19 cellular contexts compared by ENCODE assay signal in the genomic region with DNA sequence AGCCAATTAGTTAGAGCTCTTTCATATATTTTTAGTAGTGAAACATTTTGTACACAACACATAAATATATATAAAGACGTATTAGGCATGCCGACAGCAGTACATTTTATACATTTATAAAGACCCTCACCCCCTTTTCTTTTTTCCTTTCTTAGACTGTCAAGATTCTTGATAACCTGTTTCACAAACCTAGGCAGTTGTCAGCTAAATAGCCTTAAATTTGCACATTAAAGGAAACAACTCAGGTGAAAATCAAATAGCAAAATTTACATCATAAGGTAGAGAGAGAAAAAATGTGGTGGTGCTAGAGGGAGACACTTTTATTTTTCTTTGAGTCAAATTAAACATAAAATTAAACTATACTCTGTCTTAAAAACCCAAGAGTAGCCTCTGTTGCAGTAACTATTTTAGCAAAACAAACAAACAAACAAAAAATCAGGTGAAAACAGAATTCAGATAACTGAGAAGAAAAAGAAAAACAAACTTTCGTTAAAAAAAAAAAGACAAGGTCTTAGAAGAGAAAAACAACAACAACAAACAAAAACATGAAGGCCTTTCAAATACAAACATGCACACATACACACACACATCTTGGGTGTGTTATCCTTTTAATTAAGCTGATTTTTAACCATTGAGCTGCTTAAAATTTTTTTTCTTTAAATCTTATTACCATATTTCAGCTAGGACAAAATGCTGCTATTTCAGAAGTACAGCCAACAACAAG. TPM values are rescaled to one million over a fixed set of nuclear protein-coding genes. Genes with fewer than 3 reads are reported as not detected.
DNase-seq lines count a peak whose midpoint lies in the region; ATAC-seq and TF ChIP-seq lines count a peak whose summit lies in the region.
"Had no signal": no experiment of that assay in that cellular context is flagged by ENCODE, and none has a peak within 500 bp of the region (broad histone marks: within the 10 kb centered on the region; RNA-seq: fewer than 3 reads in every experiment).

No MANE protein-coding gene starts in this region.

- H3K27ac Mint-ChIP-seq in GM23338 (peak overlapping the region; percentile 98), endodermal cell (peak overlapping the region; percentile 90)
- H3K27ac Mint-ChIP-seq: CD8-positive, alpha-beta memory T cell had no signal

- no peak overlapping the region for H4K5ac ChIP-seq in mesendoderm (ENCODE audit: low read length)

- 73 to 100% methylated on average over 1 to 3 of the region's 3 CpGs for WGBS in endodermal cell (ENCODE audit: insufficient coverage in 1 of 2, insufficient read length in 1 of 2), 2 experiments
- WGBS in mesendoderm (ENCODE audit: extremely low coverage, insufficient coverage, low lambda C conversion rate), result no CpG with 5 or more reads among the region's 3 CpGs

- H3K4me3 ChIP-seq in GM23338 (peak overlapping the region; percentile 24), HUES6 (ENCODE audit: low read depth, low read length) (peak overlapping the region; percentile 27), endodermal cell (ENCODE audit: low read length) (no peak overlapping the region), mesendoderm (ENCODE audit: low read length) (no peak overlapping the region), SJCRH30 (no peak overlapping the region)
- H3K4me3 ChIP-seq: BLaER1, GM23248, HAP-1 had no signal

- peak overlapping the region; percentile 50 for H3K9ac ChIP-seq in HUES6 (ENCODE audit: low read length)
- no peak overlapping the region for H3K9ac ChIP-seq in endodermal cell (ENCODE audit: extremely low read depth, low read length, poor library complexity, severe bottlenecking)
- H3K9ac ChIP-seq in mesendoderm (ENCODE audit: low read length), result no peak overlapping the region
- H3K9ac ChIP-seq: BLaER1, GM23248 had no signal

- H3K56ac ChIP-seq in mesendoderm (ENCODE audit: low read length), result peak overlapping the region; percentile 22

- H4K8ac ChIP-seq in mesendoderm (ENCODE audit: low read depth, low read length), result no peak overlapping the region

- DNase-seq in GM23338 (ENCODE audit: low spot score), result peak; percentile 49
- no peak for DNase-seq in endodermal cell
- no peak for DNase-seq in mesendoderm
- no peak for DNase-seq in SJCRH30
- no peak for DNase-seq in ACHN
- DNase-seq in HCEC 1CT, result no peak
- DNase-seq in KBM-7, result no peak
- DNase-seq: AML-193; Caco-2; CD8-positive, alpha-beta memory T cell; DND-41; GF-D8; GM23248; Karpas-422 had no signal

- H3K79me2 ChIP-seq in GM23338 (replicated peaks; ENCODE audit: insufficient read depth) (no peaks in the 10 kb centered on the region), mesendoderm (ENCODE audit: control insufficient read depth, insufficient read depth, low read length) (no peaks in the 10 kb centered on the region)

- peaks cover 7% of the 10 kb centered on the region for H3K27me3 Mint-ChIP-seq in GM23338 (ENCODE audit: insufficient read depth, low read depth, poor library complexity)
- no peaks in the 10 kb centered on the region for H3K27me3 Mint-ChIP-seq in endodermal cell (ENCODE audit: insufficient read depth)

- H3K36me3 Mint-ChIP-seq in GM23338 (ENCODE audit: low read depth), result no peaks in the 10 kb centered on the region
- no peaks in the 10 kb centered on the region for H3K36me3 Mint-ChIP-seq in endodermal cell (ENCODE audit: low read depth)
- H3K36me3 Mint-ChIP-seq: CD8-positive, alpha-beta memory T cell had no signal

- no peaks in the 10 kb centered on the region for H3K9me2 ChIP-seq in GM23338 (ENCODE audit: insufficient read depth)

- TF ChIP-seq CTCF in GM23338 (conservative IDR thresholded peaks at IDR 0.05; ENCODE audit: low read depth in 2 of 2) (no peak), endodermal cell (conservative IDR thresholded peaks at IDR 0.05) (no peak)

- H2AFZ ChIP-seq in GM23338, result no peak overlapping the region
- H2AFZ ChIP-seq: GM23248 had no signal

- no peak overlapping the region for H3K4ac ChIP-seq in mesendoderm (ENCODE audit: low read depth, low read length)

- H3K4me3 Mint-ChIP-seq in GM23338 (peak overlapping the region; percentile 73), endodermal cell (no peak overlapping the region)
- H3K4me3 Mint-ChIP-seq: CD8-positive, alpha-beta memory T cell had no signal

- H3K4me2 ChIP-seq in GM23338 (peak overlapping the region; percentile 58), mesendoderm (ENCODE audit: low read length) (no peak overlapping the region)
- H3K4me2 ChIP-seq: BLaER1 had no signal

- 0 out of 2 replicates have a peak, but pooled peaks cover 10% of the 10 kb centered on the region for H3F3A ChIP-seq in GM23338 (replicated peaks; ENCODE audit: low read depth)

- no peaks in the 10 kb centered on the region for H3K27me3 ChIP-seq in GM23338 (ENCODE audit: insufficient read depth)
- no peaks in the 10 kb centered on the region for H3K27me3 ChIP-seq in HUES6 (ENCODE audit: control insufficient read depth, insufficient read depth, low read length)
- no peaks in the 10 kb centered on the region for H3K27me3 ChIP-seq in endodermal cell (ENCODE audit: control insufficient read depth, insufficient read depth, low read length, poor library complexity, severe bottlenecking)
- no peaks in the 10 kb centered on the region for H3K27me3 ChIP-seq in mesendoderm (ENCODE audit: insufficient read depth, low read length, poor library complexity)
- peaks cover 25% of the 10 kb centered on the region for H3K27me3 ChIP-seq in SJCRH30
- H3K27me3 ChIP-seq: BLaER1 had no signal

- H2BK120ac ChIP-seq in mesendoderm (ENCODE audit: low read depth, low read length), result no peak overlapping the region

- no peak overlapping the region for H2AK5ac ChIP-seq in mesendoderm (ENCODE audit: low read length)

- peak overlapping the region; percentile 19 for H2BK15ac ChIP-seq in mesendoderm (replicated peaks; ENCODE audit: low read depth)

- peak; percentile 50 for ATAC-seq in GM23338

- H3K18ac ChIP-seq in mesendoderm (ENCODE audit: low read length), result no peak overlapping the region

- H2BK5ac ChIP-seq in mesendoderm (ENCODE audit: low read length), result no peak overlapping the region

- H3K36me3 ChIP-seq in GM23338 (ENCODE audit: insufficient read depth) (no peaks in the 10 kb centered on the region), HUES6 (ENCODE audit: control insufficient read depth, insufficient read depth, low read length) (no peaks in the 10 kb centered on the region), endodermal cell (ENCODE audit: control insufficient read depth, insufficient read depth, low read length) (no peaks in the 10 kb centered on the region), mesendoderm (ENCODE audit: control insufficient read depth, insufficient read depth, low read length) (no peaks in the 10 kb centered on the region), SJCRH30 (no peaks in the 10 kb centered on the region)
- H3K36me3 ChIP-seq: BLaER1, HAP-1 had no signal

- H3K79me1 ChIP-seq in mesendoderm (ENCODE audit: low read length), result no peaks in the 10 kb centered on the region

- H3K9me3 ChIP-seq in HUES6 (ENCODE audit: control insufficient read depth, insufficient read depth, low read depth, low read length) (no peaks in the 10 kb centered on the region), endodermal cell (ENCODE audit: control insufficient read depth, low read length) (no peaks in the 10 kb centered on the region), SJCRH30 (replicated peaks) (no peaks in the 10 kb centered on the region)
- H3K9me3 ChIP-seq: BLaER1, Caco-2, HAP-1 had no signal

- H3K4me1 ChIP-seq in GM23338 (ENCODE audit: insufficient read depth) (peaks cover 20% of the 10 kb centered on the region), HUES6 (ENCODE audit: control insufficient read depth, insufficient read depth, low read length) (peaks cover 23% of the 10 kb centered on the region), endodermal cell (ENCODE audit: control insufficient read depth, insufficient read depth, low read length) (no peaks in the 10 kb centered on the region), mesendoderm (ENCODE audit: control insufficient read depth, low read depth, low read length) (peaks cover 3% of the 10 kb centered on the region), SJCRH30 (no peaks in the 10 kb centered on the region)
- H3K4me1 ChIP-seq: BLaER1, Caco-2, HAP-1 had no signal

- in situ Hi-C loops in ACHN (cut with HindIII; ENCODE audit: low pct_ligation_motif_present, low pct_unique_long_range_greater_than_20kb, low sequenced_read_pairs), result no loop called here
- in situ Hi-C loops in KBM-7 (cut with MboI; ENCODE audit: low pct_unique_long_range_greater_than_20kb, low sequenced_read_pairs), result no loop called here

- peak overlapping the region; percentile 91 for H3K27ac ChIP-seq in GM23338 (ENCODE audit: low read depth)
- peak overlapping the region; percentile 93 for H3K27ac ChIP-seq in HUES6 (ENCODE audit: low read depth, low read length)
- no peak overlapping the region for H3K27ac ChIP-seq in endodermal cell (ENCODE audit: low read depth, low read length)
- no peak overlapping the region for H3K27ac ChIP-seq in mesendoderm (ENCODE audit: low read depth, low read length)
- no peak overlapping the region for H3K27ac ChIP-seq in SJCRH30
- H3K27ac ChIP-seq: BLaER1, GM23248, HL-60 had no signal

- H3K23ac ChIP-seq in mesendoderm (ENCODE audit: low read length), result no peak overlapping the region

- H3K4me1 Mint-ChIP-seq in GM23338, result peaks cover 31% of the 10 kb centered on the region
- peaks cover 20% of the 10 kb centered on the region for H3K4me1 Mint-ChIP-seq in endodermal cell
- H3K4me1 Mint-ChIP-seq: CD8-positive, alpha-beta memory T cell had no signal

- H4K20me1 ChIP-seq in GM23338 (replicated peaks; ENCODE audit: insufficient read depth), result no peaks in the 10 kb centered on the region
- H4K20me1 ChIP-seq: BLaER1 had no signal

- no peaks in the 10 kb centered on the region for H3K9me3 Mint-ChIP-seq in GM23338
- H3K9me3 Mint-ChIP-seq in endodermal cell, result no peaks in the 10 kb centered on the region

TF ChIP-seq in GM23338, 12 proteins besides CTCF, POLR2A, EP300 and RAD21:
- TF ChIP-seq NANOG (IDR thresholded peaks at IDR 0.05; ENCODE audit: borderline replicate concordance) (peak; percentile 40; the same call in 1 of the 2 replicates), POLR2AphosphoS5 (IDR thresholded peaks at IDR 0.05; ENCODE audit: low read depth) (no peak)

RNA-seq across cellular contexts. Expression of gene SLC7A8, which starts 23.1 kb away (rescaled TPM):
- 105 and 117 TPM in 2 replicates for total RNA-seq in GM23338 (2014; rRNA removed; shearing (Covaris generic))
- polyA plus RNA-seq in GM23338 (2016; fragmentation: Nextera tagmentation; extraction: Ambion mirVana), result 122 and 124 TPM in 2 replicates
- 10 to 100 TPM; 47.6 to 48.9 TPM for total RNA-seq in endodermal cell
- 25.0 TPM for polyA plus RNA-seq in endodermal cell (2013, experiment 1 of 2)
- 20.3 TPM for polyA plus RNA-seq in endodermal cell (2013, experiment 2 of 2)
- 73.0 TPM for polyA plus RNA-seq in mesendoderm (2013, experiment 1 of 2)
- 73.7 TPM for polyA plus RNA-seq in mesendoderm (2013, experiment 2 of 2)
- 0.04 TPM in 1 of 2 replicates, not detected in the other for total RNA-seq in SJCRH30 (2014; rRNA removed; shearing (Covaris generic))

RNA-seq across cellular contexts. Expression of gene RNF212B, which starts 31.2 kb away (rescaled TPM):
- total RNA-seq in GM23338 (2014; rRNA removed; shearing (Covaris generic)), result not detected in 2 replicates
- 0.68 TPM in 1 of 2 replicates, not detected in the other for polyA plus RNA-seq in GM23338 (2016; fragmentation: Nextera tagmentation; extraction: Ambion mirVana)
- total RNA-seq in endodermal cell, result not detected
- not detected for polyA plus RNA-seq in endodermal cell (2013, experiment 1 of 2)
- not detected for polyA plus RNA-seq in endodermal cell (2013, experiment 2 of 2)
- polyA plus RNA-seq in mesendoderm (2013, experiment 1 of 2), result 0.37 TPM
- 0.14 TPM for polyA plus RNA-seq in mesendoderm (2013, experiment 2 of 2)
- not detected in 2 replicates for total RNA-seq in SJCRH30 (2014; rRNA removed; shearing (Covaris generic))
- total RNA-seq: A673; Caco-2; CD8-positive, alpha-beta memory T cell; GM23248 had no signal
- polyA plus RNA-seq: CD8-positive, alpha-beta memory T cell; GM23248 had no signal

Comparison
In these comparisons a context has a peak if more than half of its experiments do, and no peak if none do; other contexts are left out.
1. H3K27ac ChIP-seq: peak in GM23338 (single experiment) and HUES6 (single experiment); none in endodermal cell (single experiment), mesendoderm (single experiment) and SJCRH30 (single experiment).
2. H3K4me3 ChIP-seq: peak in GM23338 (single experiment) and HUES6 (single experiment); none in endodermal cell (single experiment), mesendoderm (single experiment) and SJCRH30 (single experiment).
3. RNA of gene SLC7A8, which starts 23.1 kb away (total RNA-seq): 105 to 117 TPM in GM23338 and 47.6 to 48.9 TPM in endodermal cell; 0.04 TPM in SJCRH30; every median in the first group is over 10 times any median in the second.